Comparison of ENCODE assay signal across 8 cellular contexts in the genomic region with DNA sequence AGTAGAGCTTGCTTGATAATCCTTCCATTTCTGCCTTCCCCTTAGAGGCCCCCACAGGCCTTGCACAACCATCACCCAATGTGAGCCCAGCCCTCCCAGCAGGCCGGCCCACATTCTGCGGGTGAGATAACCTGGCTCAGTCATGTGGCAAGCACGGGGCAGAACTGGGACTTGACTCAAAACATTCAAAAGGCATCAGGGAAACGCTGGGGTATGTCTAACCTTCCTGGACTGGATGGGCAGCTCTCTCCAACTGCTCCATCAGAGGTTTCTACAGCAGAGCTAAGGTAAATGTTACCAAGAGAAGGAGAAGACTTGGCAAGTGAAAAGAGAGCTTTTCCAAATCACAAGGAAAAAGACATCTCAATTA. TPM values are rescaled to one million over a fixed set of nuclear protein-coding genes. Genes with fewer than 3 reads are reported as not detected.
A peak's percentile ranks its signal among the peaks of the same experiment; 100 is the strongest.
DNase-seq lines count a peak whose midpoint lies in the region; ATAC-seq, FAIRE-seq and TF ChIP-seq lines count a peak whose summit lies in the region.

No MANE protein-coding gene starts in this region.

- peak; percentile 27 for DNase-seq in activated CD4-positive, alpha-beta T cell treated with anti-CD3 and anti-CD28 coated beads, Interleukin-2, amount 10 ng/mL, durations not matched to agents 7 days and 5 days
- DNase-seq in activated CD4-positive, alpha-beta T cell treated with anti-CD3 and anti-CD28 coated beads, Interleukin-2, amount 50 U/mL, for 1 hour, result no peak
- DNase-seq in astrocyte (ENCODE audit: low read depth) (peak; percentile 83), kidney epithelial cell (ENCODE audit: low read depth) (peak; percentile 73), DMS79 treated with DMSO at 0.1 percent for 48 hours (lab: John Stamatoyannopoulos, UW) (no peak)

- H2AFZ ChIP-seq in OCI-LY1 (ENCODE audit: low read length), result no peak overlapping the region
- no peak overlapping the region for H2AFZ ChIP-seq in astrocyte (ENCODE audit: low read depth, low read length)

- H3K4me1 ChIP-seq in OCI-LY1 (ENCODE audit: insufficient read depth, low read length, severe bottlenecking), result peaks cover 93% of the 10 kb centered on the region
- peaks cover 40% of the 10 kb centered on the region for H3K4me1 ChIP-seq in astrocyte (ENCODE audit: insufficient read depth, low read length)

- H3K36me3 ChIP-seq in OCI-LY1 (ENCODE audit: insufficient read depth, low read length) (peaks cover 11% of the 10 kb centered on the region), astrocyte (ENCODE audit: insufficient read depth, low read length) (no peaks in the 10 kb centered on the region), kidney epithelial cell (ENCODE audit: control insufficient read depth, insufficient read depth, low read length) (no peaks in the 10 kb centered on the region)

- H3K9me3 ChIP-seq in OCI-LY1 (ENCODE audit: low read length) (no peaks in the 10 kb centered on the region), astrocyte (ENCODE audit: insufficient read depth, low read depth, low read length) (no peaks in the 10 kb centered on the region)

- peaks cover 12% of the 10 kb centered on the region for H3K36me3 Mint-ChIP-seq in activated CD4-positive, alpha-beta T cell treated with anti-CD3 and anti-CD28 coated beads, Interleukin-2, amount 10 ng/mL, durations not matched to agents 7 days and 5 days (ENCODE audit: low read depth)
- H3K36me3 Mint-ChIP-seq in astrocyte (ENCODE audit: low read depth, unreplicated experiment), result peaks cover 13% of the 10 kb centered on the region
- peaks cover 47% of the 10 kb centered on the region for H3K36me3 Mint-ChIP-seq in stimulated activated memory B cell treated with anti-CD40 and anti-IgM and Interleukin-4, amounts not matched to agents 10 μg/mL and 1 μg/mL and 100 μg/mL, for 72 hours

- H3K4me3 ChIP-seq in OCI-LY1 (ENCODE audit: low read depth, low read length, poor library complexity, severe bottlenecking) (peak overlapping the region; percentile 43), astrocyte (ENCODE audit: insufficient read depth, low read depth, low read length) (no peak overlapping the region), kidney epithelial cell (ENCODE audit: low read depth, low read length) (no peak overlapping the region)

- CTCF ChIA-PET in activated CD4-positive, alpha-beta T cell treated with anti-CD3 and anti-CD28 coated beads, Interleukin-2, amount 10 ng/mL, durations not matched to agents 7 days and 5 days (lab: Charles Lee), result interaction anchor here (0.6 to 1.0 kb wide), 2 partner anchors 23 to 30 kb away, joined by 3 read pairs; no protein-coding TSS in a partner anchor

- no peaks in the 10 kb centered on the region for H3K9me2 ChIP-seq in OCI-LY1 (ENCODE audit: low read depth, low read length)

- no peaks in the 10 kb centered on the region for H3K27me3 Mint-ChIP-seq in activated CD4-positive, alpha-beta T cell treated with anti-CD3 and anti-CD28 coated beads, Interleukin-2, amount 10 ng/mL, durations not matched to agents 7 days and 5 days
- H3K27me3 Mint-ChIP-seq in astrocyte (ENCODE audit: low read depth, unreplicated experiment), result no peaks in the 10 kb centered on the region
- no peaks in the 10 kb centered on the region for H3K27me3 Mint-ChIP-seq in stimulated activated memory B cell treated with anti-CD40 and anti-IgM and Interleukin-4, amounts not matched to agents 10 μg/mL and 1 μg/mL and 100 μg/mL, for 72 hours

- FAIRE-seq in astrocyte (lab: Jason Lieb, UNC), result no peak

- H3K4me3 Mint-ChIP-seq in activated CD4-positive, alpha-beta T cell treated with anti-CD3 and anti-CD28 coated beads, Interleukin-2, amount 10 ng/mL, durations not matched to agents 7 days and 5 days, result no peak overlapping the region
- peak overlapping the region; percentile 40 for H3K4me3 Mint-ChIP-seq in astrocyte (ENCODE audit: unreplicated experiment)
- peak overlapping the region; percentile 69 for H3K4me3 Mint-ChIP-seq in stimulated activated memory B cell treated with anti-CD40 and anti-IgM and Interleukin-4, amounts not matched to agents 10 μg/mL and 1 μg/mL and 100 μg/mL, for 72 hours

- peaks cover 48% of the 10 kb centered on the region for H3K4me1 Mint-ChIP-seq in activated CD4-positive, alpha-beta T cell treated with anti-CD3 and anti-CD28 coated beads, Interleukin-2, amount 10 ng/mL, durations not matched to agents 7 days and 5 days
- peaks cover 24% of the 10 kb centered on the region for H3K4me1 Mint-ChIP-seq in astrocyte (ENCODE audit: low read depth, unreplicated experiment)
- H3K4me1 Mint-ChIP-seq in stimulated activated memory B cell treated with anti-CD40 and anti-IgM and Interleukin-4, amounts not matched to agents 10 μg/mL and 1 μg/mL and 100 μg/mL, for 72 hours, result peaks cover 92% of the 10 kb centered on the region

- H3K4me2 ChIP-seq in OCI-LY1 (ENCODE audit: low read length) (peak overlapping the region; percentile 72), astrocyte (ENCODE audit: low read length) (peak overlapping the region; percentile 52)

- ATAC-seq in stimulated activated memory B cell treated with anti-CD40 and anti-IgM and Interleukin-4, amounts not matched to agents 10 μg/mL and 1 μg/mL and 100 μg/mL, for 72 hours, result peak; percentile 71
- no peak for ATAC-seq in HG03025 (IDR thresholded peaks at IDR 0.05; ENCODE audit: low FRiP score, unreplicated experiment)

- POLR2A ChIA-PET in activated CD4-positive, alpha-beta T cell treated with anti-CD3 and anti-CD28 coated beads, Interleukin-2, amount 10 ng/mL, durations not matched to agents 7 days and 5 days (lab: Charles Lee), result no interaction called here

- H3K27ac Mint-ChIP-seq in activated CD4-positive, alpha-beta T cell treated with anti-CD3 and anti-CD28 coated beads, Interleukin-2, amount 10 ng/mL, durations not matched to agents 7 days and 5 days, result peak overlapping the region; percentile 74
- H3K27ac Mint-ChIP-seq in astrocyte (ENCODE audit: unreplicated experiment), result no peak overlapping the region
- H3K27ac Mint-ChIP-seq in stimulated activated memory B cell treated with anti-CD40 and anti-IgM and Interleukin-4, amounts not matched to agents 10 μg/mL and 1 μg/mL and 100 μg/mL, for 72 hours, result peak overlapping the region; percentile 94

- H3F3A ChIP-seq in OCI-LY1 (ENCODE audit: insufficient read depth, low read length), result peaks cover 21% of the 10 kb centered on the region

- no peaks in the 10 kb centered on the region for H3K27me3 ChIP-seq in OCI-LY1 (ENCODE audit: insufficient read depth, low read length)
- H3K27me3 ChIP-seq in astrocyte (ENCODE audit: insufficient read depth, low read length), result no peaks in the 10 kb centered on the region
- no peaks in the 10 kb centered on the region for H3K27me3 ChIP-seq in kidney epithelial cell (ENCODE audit: control insufficient read depth, insufficient read depth, low read length)

- TF ChIP-seq CTCF in OCI-LY1 (IDR thresholded peaks at IDR 0.05; ENCODE audit: low read length) (no peak), astrocyte (IDR thresholded peaks at IDR 0.05; ENCODE audit: insufficient read depth, low read depth, low read length) (no peak), kidney epithelial cell (IDR thresholded peaks at IDR 0.05; ENCODE audit: insufficient read depth, low read length, poor library complexity, severe bottlenecking) (no peak)

- peaks cover 26% of the 10 kb centered on the region for H3K79me2 ChIP-seq in OCI-LY1 (ENCODE audit: insufficient read depth, low read length)
- peaks cover 78% of the 10 kb centered on the region for H3K79me2 ChIP-seq in astrocyte (ENCODE audit: insufficient read depth, low read length)

- peak overlapping the region; percentile 78 for H3K9ac ChIP-seq in OCI-LY1 (ENCODE audit: low read length)
- peak overlapping the region; percentile 1 for H3K9ac ChIP-seq in astrocyte (ENCODE audit: low read length)

- no peaks in the 10 kb centered on the region for H4K20me1 ChIP-seq in OCI-LY1 (ENCODE audit: insufficient read depth, low read length)
- H4K20me1 ChIP-seq in astrocyte (ENCODE audit: insufficient read depth, low read length), result peaks cover 90% of the 10 kb centered on the region

- peaks cover 4% of the 10 kb centered on the region for H3K9me3 Mint-ChIP-seq in activated CD4-positive, alpha-beta T cell treated with anti-CD3 and anti-CD28 coated beads, Interleukin-2, amount 10 ng/mL, durations not matched to agents 7 days and 5 days
- H3K9me3 Mint-ChIP-seq in astrocyte (ENCODE audit: unreplicated experiment), result no peaks in the 10 kb centered on the region
- H3K9me3 Mint-ChIP-seq in stimulated activated memory B cell treated with anti-CD40 and anti-IgM and Interleukin-4, amounts not matched to agents 10 μg/mL and 1 μg/mL and 100 μg/mL, for 72 hours, result peaks cover 6% of the 10 kb centered on the region

- H3K27ac ChIP-seq in OCI-LY1 (ENCODE audit: low read depth, low read length, poor library complexity, severe bottlenecking) (peak overlapping the region; percentile 99), astrocyte (ENCODE audit: low read depth, low read length) (peak overlapping the region; percentile 45)

RNA-seq across cellular contexts. Expression of a gene that starts 24.8 kb away (rescaled TPM):
- 10 to 100 TPM; 33.3 to 39.1 TPM for total RNA-seq in activated CD4-positive, alpha-beta T cell treated with anti-CD3 and anti-CD28 coated beads, Interleukin-2, amount 10 ng/mL, durations not matched to agents 7 days and 5 days
- total RNA-seq in astrocyte (35.1 and 36.8 TPM in 2 replicates), kidney epithelial cell (11.1 and 16.0 TPM in 2 replicates)

RNA-seq across cellular contexts. Expression of a gene that starts 49.0 kb away (rescaled TPM):
- not detected for total RNA-seq in activated CD4-positive, alpha-beta T cell treated with anti-CD3 and anti-CD28 coated beads, Interleukin-2, amount 10 ng/mL, durations not matched to agents 7 days and 5 days
- total RNA-seq in astrocyte, result not detected in 2 replicates
- total RNA-seq in kidney epithelial cell, result not detected in 2 replicates

RNA-seq across cellular contexts. Expression of a gene that starts 49.2 kb away (rescaled TPM):
- total RNA-seq in activated CD4-positive, alpha-beta T cell treated with anti-CD3 and anti-CD28 coated beads, Interleukin-2, amount 10 ng/mL, durations not matched to agents 7 days and 5 days, result 1 to 10 TPM; 3.1 to 3.9 TPM
- 4.4 and 5.0 TPM in 2 replicates for total RNA-seq in astrocyte
- total RNA-seq in kidney epithelial cell, result 2.5 and 2.7 TPM in 2 replicates

Comparison
In these comparisons a context has a peak if more than half of its experiments do, and no peak if none do; other contexts are left out.
1. DNase-seq: peak in activated CD4-positive, alpha-beta T cell treated with anti-CD3 and anti-CD28 coated beads, Interleukin-2, amount 10 ng/mL, durations not matched to agents 7 days and 5 days (single experiment), astrocyte (single experiment) and kidney epithelial cell (single experiment); none in activated CD4-positive, alpha-beta T cell treated with anti-CD3 and anti-CD28 coated beads, Interleukin-2, amount 50 U/mL, for 1 hour (single experiment) and DMS79 treated with DMSO at 0.1 percent for 48 hours (single experiment).